Comparison of ENCODE assay signal across 29 cellular contexts in genomic region chr2:139600166-139600565, GRCh38.
"Had no signal": no experiment of that assay in that cellular context is flagged by ENCODE, and none has a peak within 500 bp of the region (broad histone marks: within the 10 kb centered on the region; RNA-seq: fewer than 3 reads in every experiment).

No MANE protein-coding gene starts in this region.

- H3K4me3 ChIP-seq: left lung, lower lobe of right lung, pancreas, prostate gland, skin epidermis, stomach, testis, thyroid gland, transverse colon, upper lobe of left lung, vagina had no signal

- H3K4me1 Mint-ChIP-seq: immature natural killer cell; naive thymus-derived CD8-positive, alpha-beta T cell; nephron; neural crest cell; stimulated activated naive B cell treated with anti-CD40 and anti-IgM and Interleukin-4, amounts not matched to agents 10 μg/mL and 1 μg/mL and 100 μg/mL, for 72 hours had no signal

- DNase-seq: immature natural killer cell; kidney; left colon; left lung; lower lobe of right lung; mammary epithelial cell; mesenchymal stem cell; naive thymus-derived CD8-positive, alpha-beta T cell; nucleus accumbens; pancreas; retina; right cardiac atrium; stimulated activated CD4-positive, alpha-beta T cell treated with anti-CD3 and anti-CD28 coated beads, Interleukin-12 subunit alpha, Interleukin-12 subunit beta, amount 100 ng/mL, for 4 hours; stimulated activated CD4-positive, alpha-beta T cell treated with anti-CD3 and anti-CD28 coated beads, Interleukin-15, amount 100 ng/mL, for 24 hours; stimulated activated CD4-positive, alpha-beta T cell treated with anti-CD3 and anti-CD28 coated beads, Interleukin-2, amount 100 ng/mL, for 24 hours; stimulated activated CD4-positive, alpha-beta T cell treated with anti-CD3 and anti-CD28 coated beads, Interleukin-4, amount 100 ng/mL, for 1 hour; stimulated activated naive B cell treated with anti-CD40 and anti-IgM and Interleukin-4, amounts not matched to agents 10 μg/mL and 1 μg/mL and 100 μg/mL, for 72 hours; stimulated activated naive CD8-positive, alpha-beta T cell treated with anti-CD3 and anti-CD28 coated beads, Interleukin-15, Interleukin-2, amounts not matched to agents 100 U/mL and 50 U/mL, for 24 hours; stomach; testis; thyroid gland; transverse colon; upper lobe of left lung had no signal

- H3K36me3 Mint-ChIP-seq: immature natural killer cell; naive thymus-derived CD8-positive, alpha-beta T cell; stimulated activated naive B cell treated with anti-CD40 and anti-IgM and Interleukin-4, amounts not matched to agents 10 μg/mL and 1 μg/mL and 100 μg/mL, for 72 hours had no signal

- H3K9me3 Mint-ChIP-seq: nephron had no signal

- ATAC-seq: left colon; left lung; lower lobe of right lung; naive thymus-derived CD8-positive, alpha-beta T cell; pancreas; right cardiac atrium; sciatic nerve; stimulated activated naive B cell treated with anti-CD40 and anti-IgM and Interleukin-4, amounts not matched to agents 10 μg/mL and 1 μg/mL and 100 μg/mL, for 72 hours; stimulated activated naive CD8-positive, alpha-beta T cell treated with anti-CD3 and anti-CD28 coated beads, Interleukin-15, Interleukin-2, amounts not matched to agents 100 U/mL and 50 U/mL, for 24 hours had no signal

- H3K27me3 Mint-ChIP-seq: naive thymus-derived CD8-positive, alpha-beta T cell; stimulated activated naive B cell treated with anti-CD40 and anti-IgM and Interleukin-4, amounts not matched to agents 10 μg/mL and 1 μg/mL and 100 μg/mL, for 72 hours had no signal

- H3K4me1 ChIP-seq: left lung, lower lobe of right lung, pancreas, prostate gland, stomach, testis, thyroid gland, transverse colon, upper lobe of left lung, vagina had no signal

- H3K27ac Mint-ChIP-seq: immature natural killer cell; naive thymus-derived CD8-positive, alpha-beta T cell; nephron; stimulated activated naive B cell treated with anti-CD40 and anti-IgM and Interleukin-4, amounts not matched to agents 10 μg/mL and 1 μg/mL and 100 μg/mL, for 72 hours had no signal

- H3K4me3 Mint-ChIP-seq: immature natural killer cell; naive thymus-derived CD8-positive, alpha-beta T cell; nephron; neural crest cell; stimulated activated naive B cell treated with anti-CD40 and anti-IgM and Interleukin-4, amounts not matched to agents 10 μg/mL and 1 μg/mL and 100 μg/mL, for 72 hours had no signal

- H3K36me3 ChIP-seq: left lung, lower lobe of right lung, pancreas, prostate gland, stomach, thyroid gland, transverse colon, upper lobe of left lung, vagina had no signal

- H3K27me3 ChIP-seq: left lung, pancreas, stomach, testis, thyroid gland, transverse colon, upper lobe of left lung, vagina had no signal

- H3K27ac ChIP-seq: left lung, lower lobe of right lung, pancreas, prostate gland, skin epidermis, stomach, testis, thyroid gland, transverse colon, upper lobe of left lung, vagina had no signal
